Comparison of ENCODE assay signal across 14 cellular contexts in the genomic region with DNA sequence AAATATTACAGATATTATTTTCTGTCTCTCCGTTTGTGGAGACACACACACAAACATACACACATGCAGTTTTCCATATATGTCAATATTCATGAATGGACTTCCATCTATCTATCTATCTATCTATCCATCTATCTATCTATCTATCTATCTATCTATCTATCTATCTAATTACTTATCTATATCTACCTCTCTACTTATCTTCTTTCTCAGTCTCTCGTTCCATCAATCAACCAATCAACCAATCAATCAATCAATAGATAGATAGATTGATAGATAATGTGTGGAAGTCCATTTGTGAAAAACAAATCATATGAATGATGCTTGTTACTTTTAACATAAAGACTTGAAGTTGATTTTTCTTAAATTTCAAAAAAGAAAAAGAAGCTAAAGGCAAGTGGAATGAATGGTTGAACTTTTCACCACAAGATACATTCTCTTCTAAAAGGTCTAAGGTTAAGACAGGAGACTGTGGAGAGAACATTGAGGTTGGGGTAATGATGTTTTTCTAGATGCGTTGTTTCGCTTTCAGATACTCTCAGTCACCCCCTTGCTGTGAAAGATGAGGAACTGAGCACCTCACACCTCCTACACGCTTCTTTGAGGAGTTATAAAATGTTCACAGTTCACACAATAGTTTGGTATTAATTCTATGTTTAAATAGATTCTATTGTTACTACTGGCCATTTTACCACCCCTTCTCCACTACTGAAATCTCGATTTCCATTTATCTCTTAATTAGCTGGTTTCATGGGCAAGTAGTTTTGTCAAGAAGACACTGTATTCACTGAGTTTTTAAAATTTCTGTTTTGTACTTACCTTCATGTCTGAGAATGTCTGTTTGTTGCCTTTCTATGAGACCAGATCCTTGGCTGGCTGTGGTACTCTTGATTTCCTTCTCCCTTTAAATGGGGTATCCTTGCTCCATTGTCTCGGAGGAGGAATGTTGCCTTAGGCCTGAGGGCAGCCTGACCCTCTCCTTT.
DNase-seq lines count a peak whose midpoint lies in the region; ATAC-seq, FAIRE-seq and TF ChIP-seq lines count a peak whose summit lies in the region.
"Had no signal": no experiment of that assay in that cellular context is flagged by ENCODE, and none has a peak within 500 bp of the region (broad histone marks: within the 10 kb centered on the region; RNA-seq: fewer than 3 reads in every experiment).

No MANE protein-coding gene starts in this region.

- H3K4me3 ChIP-seq in keratinocyte (ENCODE audit: control insufficient read depth in 2 of 3, extremely low read depth in 1 of 3, insufficient read depth in 2 of 3, low read depth in 1 of 3, low read length in 3 of 3), result no peak overlapping the region
- H3K4me3 ChIP-seq: hepatocyte, mucosa of descending colon, skin epidermis had no signal

- H3K9me3 Mint-ChIP-seq in activated CD4-positive, alpha-beta memory T cell treated with anti-CD3 and anti-CD28 coated beads for 36 hours, result peaks cover 22% of the 10 kb centered on the region
- peaks cover 8% of the 10 kb centered on the region for H3K9me3 Mint-ChIP-seq in activated CD4-positive, alpha-beta memory T cell treated with anti-CD3 and anti-CD28 coated beads, Interleukin-2, amount 10 ng/mL, durations not matched to agents 7 days and 5 days
- no peaks in the 10 kb centered on the region for H3K9me3 Mint-ChIP-seq in MCF 10A (ENCODE audit: unreplicated experiment)

- intact Hi-C loops in activated CD4-positive, alpha-beta memory T cell treated with anti-CD3 and anti-CD28 coated beads for 36 hours (cut with micrococcal nuclease), result loop anchor here (10.0 kb wide), 1 partner anchor 282 kb away; the partner anchor contains the start of gene PDZD8
- intact Hi-C loops in MCF 10A (cut with micrococcal nuclease), result no loop called here

- peaks cover 5% of the 10 kb centered on the region for H3K9me3 ChIP-seq in keratinocyte (ENCODE audit: control insufficient read depth, low read depth, low read length)
- H3K9me3 ChIP-seq: mucosa of descending colon had no signal

- no peak overlapping the region for H3K4me2 ChIP-seq in keratinocyte (ENCODE audit: control insufficient read depth, extremely low read depth, insufficient read depth, low read depth, low read length)
- H3K4me2 ChIP-seq: hepatocyte had no signal

- CTCF ChIA-PET in activated CD4-positive, alpha-beta memory T cell treated with anti-CD3 and anti-CD28 coated beads for 36 hours (lab: Charles Lee), result no interaction called here
- CTCF ChIA-PET in activated CD4-positive, alpha-beta memory T cell treated with anti-CD3 and anti-CD28 coated beads, Interleukin-2, amount 10 ng/mL, durations not matched to agents 7 days and 5 days (lab: Charles Lee), result no interaction called here
- CTCF ChIA-PET in MCF 10A (lab: Yijun Ruan, JAX), result interaction anchor here (0.6 kb wide), 2 partner anchors 20 to 368 kb away, joined by 3 to 5 read pairs; no protein-coding TSS in a partner anchor

- peak; percentile 9 for FAIRE-seq in keratinocyte (lab: Jason Lieb, UNC)
- FAIRE-seq: HTR-8/SVneo had no signal

- H3K27ac ChIP-seq in keratinocyte (ENCODE audit: control insufficient read depth, insufficient read depth, low read length), result no peak overlapping the region
- H3K27ac ChIP-seq: hepatocyte, skin epidermis had no signal

- H3K4me3 Mint-ChIP-seq in activated CD4-positive, alpha-beta memory T cell treated with anti-CD3 and anti-CD28 coated beads for 36 hours, result no peak overlapping the region
- H3K4me3 Mint-ChIP-seq in activated CD4-positive, alpha-beta memory T cell treated with anti-CD3 and anti-CD28 coated beads, Interleukin-2, amount 10 ng/mL, durations not matched to agents 7 days and 5 days, result no peak overlapping the region
- no peak overlapping the region for H3K4me3 Mint-ChIP-seq in MCF 10A (ENCODE audit: unreplicated experiment)

- TF ChIP-seq CTCF in keratinocyte (optimal IDR thresholded peaks at IDR 0.05 in 1 of 3, IDR thresholded peaks at IDR 0.05 in 1 of 3, conservative IDR thresholded peaks at IDR 0.05 in 1 of 3; ENCODE audit: extremely low read depth in 1 of 3, insufficient read depth in 2 of 3, low read length in 3 of 3), result no peak
- no peak for TF ChIP-seq CTCF in MCF 10A (IDR thresholded peaks at IDR 0.05; ENCODE audit: unreplicated experiment)

- no TSS peak for BruUV-seq in MCF 10A (replicated peaks; lab: Mats Ljungman, UMichigan)

- ATAC-seq in GM21526 (IDR thresholded peaks at IDR 0.05; ENCODE audit: low FRiP score, unreplicated experiment), result peak; percentile 89
- ATAC-seq in HG03135 (IDR thresholded peaks at IDR 0.05; ENCODE audit: unreplicated experiment), result peak; percentile 82
- ATAC-seq: mucosa of descending colon had no signal

- H3K36me3 Mint-ChIP-seq in activated CD4-positive, alpha-beta memory T cell treated with anti-CD3 and anti-CD28 coated beads for 36 hours, result peaks cover 3% of the 10 kb centered on the region
- no peaks in the 10 kb centered on the region for H3K36me3 Mint-ChIP-seq in activated CD4-positive, alpha-beta memory T cell treated with anti-CD3 and anti-CD28 coated beads, Interleukin-2, amount 10 ng/mL, durations not matched to agents 7 days and 5 days (ENCODE audit: low read depth)
- peaks cover 6% of the 10 kb centered on the region for H3K36me3 Mint-ChIP-seq in MCF 10A (ENCODE audit: insufficient read depth, unreplicated experiment)

- H3K79me2 ChIP-seq in keratinocyte (ENCODE audit: control insufficient read depth, insufficient read depth, low read length), result no peaks in the 10 kb centered on the region
- H3K79me2 ChIP-seq: hepatocyte had no signal

- dilution Hi-C loops in keratinocyte (cut with MboI; ENCODE audit: extremely low pct_ligation_motif_present, low sequenced_read_pairs), result no loop called here

- H2AFZ ChIP-seq in keratinocyte (ENCODE audit: control insufficient read depth, low read length), result no peak overlapping the region
- H2AFZ ChIP-seq: hepatocyte had no signal

- H4K20me1 ChIP-seq in keratinocyte (ENCODE audit: control insufficient read depth, extremely low read depth, insufficient read depth, low read length), result no peaks in the 10 kb centered on the region

- no peaks in the 10 kb centered on the region for H3K27me3 ChIP-seq in keratinocyte (ENCODE audit: control insufficient read depth, extremely low read depth, insufficient read depth, low read length)
- H3K27me3 ChIP-seq: hepatocyte had no signal

- H3K27ac Mint-ChIP-seq in activated CD4-positive, alpha-beta memory T cell treated with anti-CD3 and anti-CD28 coated beads for 36 hours, result no peak overlapping the region
- H3K27ac Mint-ChIP-seq in activated CD4-positive, alpha-beta memory T cell treated with anti-CD3 and anti-CD28 coated beads, Interleukin-2, amount 10 ng/mL, durations not matched to agents 7 days and 5 days, result no peak overlapping the region
- H3K27ac Mint-ChIP-seq in MCF 10A (ENCODE audit: low read depth, unreplicated experiment), result no peak overlapping the region

- DNase-seq in activated CD4-positive, alpha-beta memory T cell treated with anti-CD3 and anti-CD28 coated beads for 36 hours, result peak; percentile 24
- no peak for DNase-seq in activated CD4-positive, alpha-beta memory T cell treated with anti-CD3 and anti-CD28 coated beads, Interleukin-2, amount 10 ng/mL, durations not matched to agents 7 days and 5 days
- DNase-seq in keratinocyte (ENCODE audit: low read depth, low spot score), result no peak
- no peak for DNase-seq in NCI-H2081 (lab: John Stamatoyannopoulos, UW)
- DNase-seq in ureter (ENCODE audit: low spot score), result no peak
- no peak for DNase-seq in MCF 10A (ENCODE audit: unreplicated experiment)
- DNase-seq: GDM1, mucosa of descending colon, NCI-H446 treated with DMSO at 0.1 percent for 48 hours had no signal

- POLR2A ChIA-PET in activated CD4-positive, alpha-beta memory T cell treated with anti-CD3 and anti-CD28 coated beads for 36 hours (lab: Charles Lee), result no interaction called here
- POLR2A ChIA-PET in activated CD4-positive, alpha-beta memory T cell treated with anti-CD3 and anti-CD28 coated beads, Interleukin-2, amount 10 ng/mL, durations not matched to agents 7 days and 5 days (lab: Charles Lee), result no interaction called here
- POLR2A ChIA-PET in MCF 10A (lab: Yijun Ruan, JAX), result interaction anchor here (0.6 to 1.3 kb wide), 2 partner anchors 10 to 25 kb away, joined by 3 read pairs; no protein-coding TSS in a partner anchor

- H3K36me3 ChIP-seq in keratinocyte (ENCODE audit: control insufficient read depth in 2 of 2, extremely low read depth in 1 of 2, insufficient read depth in 2 of 2, low read length in 2 of 2), result no peaks in the 10 kb centered on the region

- peaks cover 10% of the 10 kb centered on the region for H3K27me3 Mint-ChIP-seq in activated CD4-positive, alpha-beta memory T cell treated with anti-CD3 and anti-CD28 coated beads for 36 hours
- H3K27me3 Mint-ChIP-seq in activated CD4-positive, alpha-beta memory T cell treated with anti-CD3 and anti-CD28 coated beads, Interleukin-2, amount 10 ng/mL, durations not matched to agents 7 days and 5 days, result peaks cover 12% of the 10 kb centered on the region
- H3K27me3 Mint-ChIP-seq in MCF 10A (ENCODE audit: insufficient read depth, unreplicated experiment), result no peaks in the 10 kb centered on the region

- no peaks in the 10 kb centered on the region for H3K9me1 ChIP-seq in keratinocyte (ENCODE audit: control insufficient read depth, extremely low read depth, insufficient read depth, low read length)

- H3K9ac ChIP-seq in keratinocyte (ENCODE audit: control insufficient read depth, extremely low read depth, insufficient read depth, low read length), result no peak overlapping the region

- peaks cover 10% of the 10 kb centered on the region for H3K4me1 ChIP-seq in keratinocyte (ENCODE audit: control insufficient read depth, extremely low read depth, insufficient read depth, low read length)

- H3K4me1 Mint-ChIP-seq in activated CD4-positive, alpha-beta memory T cell treated with anti-CD3 and anti-CD28 coated beads for 36 hours (ENCODE audit: low read depth), result peaks cover 14% of the 10 kb centered on the region
- H3K4me1 Mint-ChIP-seq in activated CD4-positive, alpha-beta memory T cell treated with anti-CD3 and anti-CD28 coated beads, Interleukin-2, amount 10 ng/mL, durations not matched to agents 7 days and 5 days, result peaks cover 19% of the 10 kb centered on the region
- H3K4me1 Mint-ChIP-seq in MCF 10A (ENCODE audit: insufficient read depth, unreplicated experiment), result peaks cover 24% of the 10 kb centered on the region
